12 cellular contexts compared by ENCODE assay signal in genomic region chr7:134820295-134820694, GRCh38.
"Had no signal": no experiment of that assay in that cellular context is flagged by ENCODE, and none has a peak within 500 bp of the region (broad histone marks: within the 10 kb centered on the region; RNA-seq: fewer than 3 reads in every experiment).

No MANE protein-coding gene starts in this region.

- H3K9me3 ChIP-seq: tibial nerve had no signal

- DNase-seq: activated B cell treated with CpG ODN at 0.5 μM for 24 hours; activated CD4-positive, alpha-beta T cell treated with anti-CD3 and anti-CD28 coated beads, Interleukin-2, amount 10 ng/mL, durations not matched to agents 7 days and 5 days; activated CD8-positive, alpha-beta memory T cell treated with anti-CD3 and anti-CD28 coated beads for 24 hours; activated naive CD8-positive, alpha-beta T cell treated with anti-CD3 and anti-CD28 coated beads for 36 hours; effector memory CD8-positive, alpha-beta T cell; occipital lobe; SHP77 treated with DMSO at 0.1 percent for 48 hours; stimulated activated CD4-positive, alpha-beta T cell treated with anti-CD3 and anti-CD28 coated beads, Interleukin-1b, Interleukin-23, amount 100 ng/mL, for 48 hours had no signal

- ATAC-seq: effector memory CD8-positive, alpha-beta T cell; left lobe of liver; sciatic nerve had no signal

- H3K27me3 ChIP-seq: tibial nerve had no signal

- H3K4me3 ChIP-seq: tibial nerve had no signal

- H3K36me3 ChIP-seq: tibial nerve had no signal

- H3K27ac ChIP-seq: epithelial cell of prostate, tibial nerve had no signal
